11 cellular contexts compared by ENCODE assay signal in genomic region chr10:63542835-63543575, GRCh38. TPM values are rescaled to one million over a fixed set of nuclear protein-coding genes. Genes with fewer than 3 reads are reported as not detected.
DNase-seq lines count a peak whose midpoint lies in the region; ATAC-seq and TF ChIP-seq lines count a peak whose summit lies in the region.
"Had no signal": no experiment of that assay in that cellular context is flagged by ENCODE, and none has a peak within 500 bp of the region (broad histone marks: within the 10 kb centered on the region; RNA-seq: fewer than 3 reads in every experiment).

No MANE protein-coding gene starts in this region.

- no peaks in the 10 kb centered on the region for H4K20me1 ChIP-seq in mammary epithelial cell (ENCODE audit: insufficient read depth, low read length)

- H3K36me3 ChIP-seq in mammary epithelial cell (ENCODE audit: insufficient read depth, low read length) (no peaks in the 10 kb centered on the region), left lung (no peaks in the 10 kb centered on the region)

- BruUV-seq in mammary epithelial cell (replicated peaks; lab: Mats Ljungman, UMichigan) = no TSS peak

- TF ChIP-seq CTCF in mammary epithelial cell (conservative IDR thresholded peaks at IDR 0.05 in 1 of 2, IDR thresholded peaks at IDR 0.05 in 1 of 2; ENCODE audit: extremely low read depth in 1 of 2, insufficient read depth in 1 of 2, low read depth in 1 of 2, low read length in 2 of 2) (no peak), left lung (IDR thresholded peaks at IDR 0.05) (no peak)

- CTCF ChIA-PET in mammary epithelial cell (lab: Charles Lee; ENCODE audit: low non-redundant PET) = no interaction called here

- ATAC-seq in left lung (peak; percentile 25), HG02981 (IDR thresholded peaks at IDR 0.05; ENCODE audit: unreplicated experiment) (no peak), HG03135 (IDR thresholded peaks at IDR 0.05; ENCODE audit: unreplicated experiment) (no peak), GM21390 (IDR thresholded peaks at IDR 0.05; ENCODE audit: unreplicated experiment) (no peak)
- ATAC-seq: stimulated activated naive CD8-positive, alpha-beta T cell treated with anti-CD3 and anti-CD28 coated beads, Interleukin-15, amount 100 ng/mL, for 72 hours had no signal

- peaks cover 4% of the 10 kb centered on the region for H3K4me1 ChIP-seq in mammary epithelial cell (ENCODE audit: insufficient read depth, low read length)
- peaks cover 0 to 10% of the 10 kb centered on the region in 2 donors for H3K4me1 ChIP-seq in left lung

- H3K79me2 ChIP-seq in mammary epithelial cell (ENCODE audit: insufficient read depth, low read length) = peaks cover 88% of the 10 kb centered on the region

- H3K9me3 ChIP-seq in mammary epithelial cell (replicated peaks; ENCODE audit: insufficient read depth, low read length) = no peaks in the 10 kb centered on the region
- no peaks in the 10 kb centered on the region for H3K9me3 ChIP-seq in left lung

- DNase-seq in Caki2 (ENCODE audit: low read depth) (peak; percentile 30), M059J (ENCODE audit: low read depth) (peak; percentile 83), mammary epithelial cell (peak; percentile 46), left lung (no peak), mucosa of gallbladder (ENCODE audit: low spot score) (no peak)
- DNase-seq: C1 segment of cervical spinal cord; H7; stimulated activated naive CD8-positive, alpha-beta T cell treated with anti-CD3 and anti-CD28 coated beads, Interleukin-15, amount 100 ng/mL, for 72 hours had no signal

- no peak overlapping the region for H3K27ac ChIP-seq in mammary epithelial cell (ENCODE audit: insufficient read depth, low read depth, low read length)
- no peak overlapping the region for H3K27ac ChIP-seq in left lung

- dilution Hi-C loops in mammary epithelial cell (cut with HindIII; ENCODE audit: low sequenced_read_pairs) = no loop called here

- H3K9ac ChIP-seq in mammary epithelial cell (ENCODE audit: insufficient read depth, low read length) = no peak overlapping the region

- WGBS in mammary epithelial cell (ENCODE audit: low coverage, missing lambda C conversion rate) = 77% methylated on average over 5 of the region's 5 CpGs

- in situ Hi-C loops in Caki2 (cut with HindIII; ENCODE audit: low pct_unique_long_range_greater_than_20kb, low sequenced_read_pairs) = no loop called here
- in situ Hi-C loops in mammary epithelial cell (cut with MboI; ENCODE audit: low sequenced_read_pairs in 2 of 2) = no loop called here

- no peak overlapping the region for H3K4me2 ChIP-seq in mammary epithelial cell (ENCODE audit: insufficient read depth, low read depth, low read length)

- intact Hi-C loops in mammary epithelial cell (cut with micrococcal nuclease) = no loop called here
- intact Hi-C loops in left lung (cut with DNase I) = no loop called here

- H3K27me3 ChIP-seq in mammary epithelial cell (ENCODE audit: insufficient read depth, low read length) = no peaks in the 10 kb centered on the region
- H3K27me3 ChIP-seq in left lung = no peaks in the 10 kb centered on the region

- H2AFZ ChIP-seq in mammary epithelial cell (ENCODE audit: low read depth, low read length) = no peak overlapping the region

- H3K4me3 ChIP-seq in mammary epithelial cell (replicated peaks in 1 of 3; ENCODE audit: insufficient read depth in 1 of 3, low read depth in 2 of 3, low read length in 3 of 3) (no peak overlapping the region), left lung (no peak overlapping the region)

RNA-seq across cellular contexts. Expression of gene REEP3, which starts 21.8 kb away (rescaled TPM):
- 19.7 and 46.7 TPM in 2 replicates for total RNA-seq in Caki2 (2014; rRNA removed; shearing (Covaris generic); ENCODE audit: low replicate concordance)
- 54.5 and 67.8 TPM in 2 replicates for total RNA-seq in M059J (2014; rRNA removed; shearing (Covaris generic))
- total RNA-seq in mammary epithelial cell (10 to 100 TPM; 80.4 to 81.8 TPM), left lung (10 to 100 TPM; 45.8 to 57.8 TPM), mucosa of gallbladder (53.4 TPM)
- 62.1 TPM for polyA plus RNA-seq in mammary epithelial cell
- 28.5 TPM for polyA minus RNA-seq in mammary epithelial cell

Comparison
In these comparisons a context has a peak if more than half of its experiments do, and no peak if none do; other contexts are left out.
1. DNase-seq: peak in Caki2 (single experiment), M059J (single experiment) and mammary epithelial cell (single experiment); none in left lung (0 of 2) and mucosa of gallbladder (single experiment).